ENCODE assay signal across 8 cellular contexts in genomic region chrX:100413231-100413630, GRCh38. TPM values are rescaled to one million over a fixed set of nuclear protein-coding genes. Genes with fewer than 3 reads are reported as not detected.
A peak's percentile ranks its signal among the peaks of the same experiment; 100 is the strongest.
DNase-seq lines count a peak whose midpoint lies in the region; ATAC-seq and TF ChIP-seq lines count a peak whose summit lies in the region.

No MANE protein-coding gene starts in this region.

- H3K27ac ChIP-seq in lower lobe of right lung, result no peak overlapping the region

- intact Hi-C loops in lower lobe of right lung (cut with DNase I), result no loop called here

- H3K9me3 ChIP-seq in lower lobe of right lung, result no peaks in the 10 kb centered on the region

- no peaks in the 10 kb centered on the region for H3K4me1 Mint-ChIP-seq in immature natural killer cell

- no peaks in the 10 kb centered on the region for H3K36me3 Mint-ChIP-seq in immature natural killer cell

- H3K27me3 Mint-ChIP-seq in immature natural killer cell (ENCODE audit: low read depth in 3 of 3), result peaks cover 5 to 21% (median 6%) of the 10 kb centered on the region in 3 donors

- ATAC-seq in GM18907 (IDR thresholded peaks at IDR 0.05; ENCODE audit: unreplicated experiment) (peak; percentile 89), HG03565 (IDR thresholded peaks at IDR 0.05; ENCODE audit: unreplicated experiment) (peak; percentile 93), lower lobe of right lung (peak in 1 of 2 donors; percentile 52)

- no peak overlapping the region for H3K4me3 Mint-ChIP-seq in immature natural killer cell

- H3K4me3 ChIP-seq in lower lobe of right lung, result no peak overlapping the region

- no peaks in the 10 kb centered on the region for H3K4me1 ChIP-seq in lower lobe of right lung

- peaks cover 29% of the 10 kb centered on the region for H3K27me3 ChIP-seq in lower lobe of right lung (ENCODE audit: low read depth)

- H3K27ac Mint-ChIP-seq in immature natural killer cell, result no peak overlapping the region

- DNase-seq in DMS 273 treated with DMSO at 0.1 percent for 48 hours (lab: John Stamatoyannopoulos, UW) (peak; percentile 56), NOMO-1 treated with DMSO at 0.1 percent for 48 hours (lab: John Stamatoyannopoulos, UW; ENCODE audit: unreplicated experiment) (peak; percentile 49), lower lobe of right lung (no peak), immature natural killer cell (no peak), OCI-M2 (lab: John Stamatoyannopoulos, UW; ENCODE audit: unreplicated experiment) (no peak)
- DNase-seq in central memory CD4-positive, alpha-beta T cell, result peak; percentile 25

- H3K9me3 Mint-ChIP-seq in immature natural killer cell, result no peaks in the 10 kb centered on the region

- TF ChIP-seq CTCF in lower lobe of right lung (IDR thresholded peaks at IDR 0.05), result peak; percentile 49

- H3K36me3 ChIP-seq in lower lobe of right lung, result no peaks in the 10 kb centered on the region

RNA-seq across cellular contexts. Expression of gene PCDH19, which starts 3.2 kb away (rescaled TPM):
- 0.27 TPM for total RNA-seq in lower lobe of right lung
- not detected for polyA plus RNA-seq in immature natural killer cell

Comparison
In these comparisons a context has a peak if more than half of its experiments do, and no peak if none do; other contexts are left out.
1. DNase-seq: peak in DMS 273 treated with DMSO at 0.1 percent for 48 hours (single experiment), NOMO-1 treated with DMSO at 0.1 percent for 48 hours (single experiment) and central memory CD4-positive, alpha-beta T cell (single experiment); none in lower lobe of right lung (single experiment), immature natural killer cell (0 of 3) and OCI-M2 (single experiment).